Comparison of ENCODE assay signal across 8 cellular contexts in the genomic region with DNA sequence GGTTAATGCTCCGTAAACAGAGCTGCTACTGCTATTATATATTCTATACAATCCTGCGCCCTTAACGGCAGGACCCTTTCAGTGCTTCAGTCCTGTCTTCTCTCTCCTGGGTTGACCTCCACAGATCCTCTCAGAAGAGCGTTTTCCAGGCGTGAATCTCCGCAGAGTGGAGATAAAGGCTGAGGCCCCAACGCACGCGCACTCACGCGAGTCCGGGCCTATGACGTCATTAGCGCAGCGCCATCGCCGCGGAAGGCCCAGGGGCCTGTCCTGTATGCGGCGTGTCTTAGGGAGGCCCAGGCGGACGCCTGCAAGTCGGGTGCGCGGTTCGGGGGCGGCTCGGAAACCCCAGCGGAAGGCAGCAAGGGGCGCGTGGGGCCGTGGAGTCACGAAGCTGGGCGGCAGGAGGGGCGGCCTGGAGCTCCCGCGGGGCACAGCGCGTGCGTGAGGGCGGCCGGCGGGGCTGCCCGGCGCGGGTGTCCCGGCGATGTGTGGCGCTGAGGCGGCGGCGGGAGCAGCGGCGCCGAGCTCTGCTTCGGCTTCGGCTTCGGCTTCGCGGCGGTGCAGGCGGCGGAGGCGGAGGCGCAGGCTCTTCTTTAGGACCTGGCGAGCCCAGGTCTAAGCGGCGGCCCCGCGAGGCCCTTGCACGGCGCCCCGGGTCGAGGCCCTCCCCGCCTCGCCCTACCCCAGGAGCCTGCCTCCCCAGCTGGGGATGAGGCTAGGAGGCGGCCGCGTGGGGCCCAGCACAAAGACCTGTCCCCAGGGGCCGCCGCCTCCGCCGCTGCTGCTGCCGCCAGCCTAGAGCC. TPM values are rescaled to one million over a fixed set of nuclear protein-coding genes. Genes with fewer than 3 reads are reported as not detected.
DNase-seq lines count a peak whose midpoint lies in the region; ATAC-seq and TF ChIP-seq lines count a peak whose summit lies in the region.

A gene with protein sequence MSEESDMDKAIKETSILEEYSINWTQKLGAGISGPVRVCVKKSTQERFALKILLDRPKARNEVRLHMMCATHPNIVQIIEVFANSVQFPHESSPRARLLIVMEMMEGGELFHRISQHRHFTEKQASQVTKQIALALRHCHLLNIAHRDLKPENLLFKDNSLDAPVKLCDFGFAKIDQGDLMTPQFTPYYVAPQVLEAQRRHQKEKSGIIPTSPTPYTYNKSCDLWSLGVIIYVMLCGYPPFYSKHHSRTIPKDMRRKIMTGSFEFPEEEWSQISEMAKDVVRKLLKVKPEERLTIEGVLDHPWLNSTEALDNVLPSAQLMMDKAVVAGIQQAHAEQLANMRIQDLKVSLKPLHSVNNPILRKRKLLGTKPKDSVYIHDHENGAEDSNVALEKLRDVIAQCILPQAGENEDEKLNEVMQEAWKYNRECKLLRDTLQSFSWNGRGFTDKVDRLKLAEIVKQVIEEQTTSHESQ (plus strand): TSS at position 479 of the 806 bp plus-strand sequence. CDS start 506 bp downstream, outside the sequence.

- ATAC-seq in HG02610 (IDR thresholded peaks at IDR 0.05; ENCODE audit: unreplicated experiment) = peak; percentile 75
- peak; percentile 90 for ATAC-seq in SK-N-SH treated with all-trans-retinoic acid at 6 μM for 48 hours

- H3K9me3 ChIP-seq in suprapubic skin = no peaks in the 10 kb centered on the region

- H3K4me3 ChIP-seq in suprapubic skin = peak within 1 kb of the TSS; percentile 94

- POLR2A ChIA-PET in GM10248 (lab: Yijun Ruan, JAX) = no interaction called here

- H3K9me3 Mint-ChIP-seq in activated naive CD4-positive, alpha-beta T cell treated with anti-CD3 and anti-CD28 coated beads, Interleukin-2, amount 50 U/mL, for 24 hours = no peaks in the 10 kb centered on the region

- H3K36me3 ChIP-seq in suprapubic skin = peaks cover 8% of the 10 kb centered on the region

- no peak for TF ChIP-seq EP300 in suprapubic skin (IDR thresholded peaks at IDR 0.05)

- no peaks in the 10 kb centered on the region for H3K27me3 ChIP-seq in suprapubic skin

- H3K4me1 ChIP-seq in suprapubic skin = peaks cover 43% of the 10 kb centered on the region

- no peak for TF ChIP-seq CTCF in GM10248 (IDR thresholded peaks at IDR 0.05; ENCODE audit: control extremely low read depth, extremely low read depth, low read depth, missing control alignments)
- no peak for TF ChIP-seq CTCF in suprapubic skin (IDR thresholded peaks at IDR 0.05)

- DNase-seq in GM10248 (ENCODE audit: extremely low spot score) = peak; percentile 96
- peak; percentile 79 for DNase-seq in NCI-H1092 treated with DMSO at 0.1 percent for 48 hours (lab: John Stamatoyannopoulos, UW)
- peak; percentile 70 for DNase-seq in glomerular endothelial cell (ENCODE audit: extremely low read depth, low read depth, low spot score)
- peak; percentile 88 for DNase-seq in occipital lobe (lab: John Stamatoyannopoulos, UW)
- peak; percentile 95 to 96 for DNase-seq in suprapubic skin (ENCODE audit: low spot score in 2 of 2)

- H3K4me1 Mint-ChIP-seq in activated naive CD4-positive, alpha-beta T cell treated with anti-CD3 and anti-CD28 coated beads, Interleukin-2, amount 50 U/mL, for 24 hours = peaks cover 61% of the 10 kb centered on the region

- peak; percentile 51 to 70 for TF ChIP-seq POLR2A in suprapubic skin (IDR thresholded peaks at IDR 0.05)

- peak within 1 kb of the TSS; percentile 98 for H3K27ac ChIP-seq in suprapubic skin

- H3K27ac Mint-ChIP-seq in activated naive CD4-positive, alpha-beta T cell treated with anti-CD3 and anti-CD28 coated beads, Interleukin-2, amount 50 U/mL, for 24 hours = peak within 1 kb of the TSS; percentile 100

- H3K4me3 Mint-ChIP-seq in activated naive CD4-positive, alpha-beta T cell treated with anti-CD3 and anti-CD28 coated beads, Interleukin-2, amount 50 U/mL, for 24 hours = peak within 1 kb of the TSS; percentile 100

- CTCF ChIA-PET in GM10248 (lab: Yijun Ruan, JAX) = interaction anchor here (1.1 to 1.8 kb wide), 2 partner anchors 16 to 27 kb away, joined by 4 to 6 read pairs; no protein-coding TSS in a partner anchor

- H3K36me3 Mint-ChIP-seq in activated naive CD4-positive, alpha-beta T cell treated with anti-CD3 and anti-CD28 coated beads, Interleukin-2, amount 50 U/mL, for 24 hours = peaks cover 25% of the 10 kb centered on the region

- no peaks in the 10 kb centered on the region for H3K27me3 Mint-ChIP-seq in activated naive CD4-positive, alpha-beta T cell treated with anti-CD3 and anti-CD28 coated beads, Interleukin-2, amount 50 U/mL, for 24 hours

- WGBS in suprapubic skin = 0% methylated on average over 28 of the region's 84 CpGs

TF ChIP-seq in SK-N-SH treated with all-trans-retinoic acid at 6 μM for 48 hours, 23 proteins besides CTCF, POLR2A, EP300 and RAD21:
- TF ChIP-seq ZFP3 (CRISPR knock-in tag; IDR thresholded peaks at IDR 0.05) = peak; percentile 33; the same call in 1 of the 2 replicates
- 0 out of 2 replicates have a peak, but pooled peaks have one; percentile 16 for TF ChIP-seq ZNF565 (CRISPR knock-in tag; conservative IDR thresholded peaks at IDR 0.05; ENCODE audit: low read depth)
- TF ChIP-seq, protein P1, sequence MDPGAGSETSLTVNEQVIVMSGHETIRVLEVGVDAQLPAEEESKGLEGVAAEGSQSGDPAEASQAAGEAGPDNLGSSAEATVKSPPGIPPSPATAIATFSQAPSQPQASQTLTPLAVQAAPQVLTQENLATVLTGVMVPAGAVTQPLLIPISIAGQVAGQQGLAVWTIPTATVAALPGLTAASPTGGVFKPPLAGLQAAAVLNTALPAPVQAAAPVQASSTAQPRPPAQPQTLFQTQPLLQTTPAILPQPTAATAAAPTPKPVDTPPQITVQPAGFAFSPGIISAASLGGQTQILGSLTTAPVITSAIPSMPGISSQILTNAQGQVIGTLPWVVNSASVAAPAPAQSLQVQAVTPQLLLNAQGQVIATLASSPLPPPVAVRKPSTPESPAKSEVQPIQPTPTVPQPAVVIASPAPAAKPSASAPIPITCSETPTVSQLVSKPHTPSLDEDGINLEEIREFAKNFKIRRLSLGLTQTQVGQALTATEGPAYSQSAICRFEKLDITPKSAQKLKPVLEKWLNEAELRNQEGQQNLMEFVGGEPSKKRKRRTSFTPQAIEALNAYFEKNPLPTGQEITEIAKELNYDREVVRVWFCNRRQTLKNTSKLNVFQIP (CRISPR knock-in tag; IDR thresholded peaks at IDR 0.05; ENCODE audit: borderline replicate concordance, low read depth) = 0 out of 2 replicates have a peak, but pooled peaks have one; percentile 71
- peak; percentile 90 for TF ChIP-seq CSDC2 (CRISPR knock-in tag; IDR thresholded peaks at IDR 0.05)
- TF ChIP-seq, protein P2, sequence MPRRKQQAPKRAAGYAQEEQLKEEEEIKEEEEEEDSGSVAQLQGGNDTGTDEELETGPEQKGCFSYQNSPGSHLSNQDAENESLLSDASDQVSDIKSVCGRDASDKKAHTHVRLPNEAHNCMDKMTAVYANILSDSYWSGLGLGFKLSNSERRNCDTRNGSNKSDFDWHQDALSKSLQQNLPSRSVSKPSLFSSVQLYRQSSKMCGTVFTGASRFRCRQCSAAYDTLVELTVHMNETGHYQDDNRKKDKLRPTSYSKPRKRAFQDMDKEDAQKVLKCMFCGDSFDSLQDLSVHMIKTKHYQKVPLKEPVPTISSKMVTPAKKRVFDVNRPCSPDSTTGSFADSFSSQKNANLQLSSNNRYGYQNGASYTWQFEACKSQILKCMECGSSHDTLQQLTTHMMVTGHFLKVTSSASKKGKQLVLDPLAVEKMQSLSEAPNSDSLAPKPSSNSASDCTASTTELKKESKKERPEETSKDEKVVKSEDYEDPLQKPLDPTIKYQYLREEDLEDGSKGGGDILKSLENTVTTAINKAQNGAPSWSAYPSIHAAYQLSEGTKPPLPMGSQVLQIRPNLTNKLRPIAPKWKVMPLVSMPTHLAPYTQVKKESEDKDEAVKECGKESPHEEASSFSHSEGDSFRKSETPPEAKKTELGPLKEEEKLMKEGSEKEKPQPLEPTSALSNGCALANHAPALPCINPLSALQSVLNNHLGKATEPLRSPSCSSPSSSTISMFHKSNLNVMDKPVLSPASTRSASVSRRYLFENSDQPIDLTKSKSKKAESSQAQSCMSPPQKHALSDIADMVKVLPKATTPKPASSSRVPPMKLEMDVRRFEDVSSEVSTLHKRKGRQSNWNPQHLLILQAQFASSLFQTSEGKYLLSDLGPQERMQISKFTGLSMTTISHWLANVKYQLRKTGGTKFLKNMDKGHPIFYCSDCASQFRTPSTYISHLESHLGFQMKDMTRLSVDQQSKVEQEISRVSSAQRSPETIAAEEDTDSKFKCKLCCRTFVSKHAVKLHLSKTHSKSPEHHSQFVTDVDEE (CRISPR knock-in tag; IDR thresholded peaks at IDR 0.05) = peak; percentile 68
- peak; percentile 49; the same call in 1 of the 2 replicates for TF ChIP-seq ZFP30 (CRISPR knock-in tag; IDR thresholded peaks at IDR 0.05)
- TF ChIP-seq, protein P3, sequence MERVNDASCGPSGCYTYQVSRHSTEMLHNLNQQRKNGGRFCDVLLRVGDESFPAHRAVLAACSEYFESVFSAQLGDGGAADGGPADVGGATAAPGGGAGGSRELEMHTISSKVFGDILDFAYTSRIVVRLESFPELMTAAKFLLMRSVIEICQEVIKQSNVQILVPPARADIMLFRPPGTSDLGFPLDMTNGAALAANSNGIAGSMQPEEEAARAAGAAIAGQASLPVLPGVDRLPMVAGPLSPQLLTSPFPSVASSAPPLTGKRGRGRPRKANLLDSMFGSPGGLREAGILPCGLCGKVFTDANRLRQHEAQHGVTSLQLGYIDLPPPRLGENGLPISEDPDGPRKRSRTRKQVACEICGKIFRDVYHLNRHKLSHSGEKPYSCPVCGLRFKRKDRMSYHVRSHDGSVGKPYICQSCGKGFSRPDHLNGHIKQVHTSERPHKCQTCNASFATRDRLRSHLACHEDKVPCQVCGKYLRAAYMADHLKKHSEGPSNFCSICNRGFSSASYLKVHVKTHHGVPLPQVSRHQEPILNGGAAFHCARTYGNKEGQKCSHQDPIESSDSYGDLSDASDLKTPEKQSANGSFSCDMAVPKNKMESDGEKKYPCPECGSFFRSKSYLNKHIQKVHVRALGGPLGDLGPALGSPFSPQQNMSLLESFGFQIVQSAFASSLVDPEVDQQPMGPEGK (CRISPR knock-in tag; IDR thresholded peaks at IDR 0.05; ENCODE audit: borderline replicate concordance) = no peak
- no peak for TF ChIP-seq ZC3H10 (CRISPR knock-in tag; IDR thresholded peaks at IDR 0.05)

RNA-seq across cellular contexts. Expression of the gene that starts here (rescaled TPM):
- 32.7 and 40.4 TPM in 2 replicates for total RNA-seq in glomerular endothelial cell
- total RNA-seq in occipital lobe = 33.8 TPM
- 10 to 100 TPM; 38.9 to 69.7 (median 58.6) TPM for total RNA-seq in suprapubic skin

Comparison
In these comparisons a context has a peak if more than half of its experiments do, and no peak if none do; other contexts are left out.
1. Peak in every context shown above with its lines: DNase-seq, ATAC-seq, H3K4me3 ChIP-seq and H3K27ac ChIP-seq.